Comparison of ENCODE assay signal across 1 cellular context in genomic region chr18:50356036-50356945, GRCh38.
TF ChIP-seq lines count a peak whose summit lies in the region.

No MANE protein-coding gene starts in this region.

TF ChIP-seq in HepG2, 621 proteins besides CTCF, POLR2A, EP300 and RAD21 (continued from another document):
- TF ChIP-seq, protein P1, sequence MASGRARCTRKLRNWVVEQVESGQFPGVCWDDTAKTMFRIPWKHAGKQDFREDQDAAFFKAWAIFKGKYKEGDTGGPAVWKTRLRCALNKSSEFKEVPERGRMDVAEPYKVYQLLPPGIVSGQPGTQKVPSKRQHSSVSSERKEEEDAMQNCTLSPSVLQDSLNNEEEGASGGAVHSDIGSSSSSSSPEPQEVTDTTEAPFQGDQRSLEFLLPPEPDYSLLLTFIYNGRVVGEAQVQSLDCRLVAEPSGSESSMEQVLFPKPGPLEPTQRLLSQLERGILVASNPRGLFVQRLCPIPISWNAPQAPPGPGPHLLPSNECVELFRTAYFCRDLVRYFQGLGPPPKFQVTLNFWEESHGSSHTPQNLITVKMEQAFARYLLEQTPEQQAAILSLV (CRISPR knock-in tag; IDR thresholded peaks at IDR 0.05; ENCODE audit: borderline replicate concordance) = no peak
- 0 out of 2 replicates have a peak, but pooled peaks have one; percentile 2 for TF ChIP-seq STAG1 (CRISPR knock-in tag; IDR thresholded peaks at IDR 0.05)
- TF ChIP-seq MIER2 (CRISPR knock-in tag; IDR thresholded peaks at IDR 0.05) = no peak
- no peak for TF ChIP-seq HMG20A (CRISPR knock-in tag; IDR thresholded peaks at IDR 0.05; ENCODE audit: borderline replicate concordance)
- no peak for TF ChIP-seq CBFB (CRISPR knock-in tag; IDR thresholded peaks at IDR 0.05)
